1 cellular context compared by ENCODE assay signal in genomic region chr19:10812902-10813404, GRCh38.
TF ChIP-seq lines count a peak whose summit lies in the region.

No MANE protein-coding gene starts in this region.

TF ChIP-seq in K562, 482 proteins besides CTCF, POLR2A, EP300 and RAD21 (continued from another document and continues in another):
- TF ChIP-seq RNF219 (CRISPR knock-in tag; IDR thresholded peaks at IDR 0.05), result no peak
- TF ChIP-seq NCOA4 (IDR thresholded peaks at IDR 0.05; ENCODE audit: partially characterized antibody), result no peak
- peak; percentile 17 for TF ChIP-seq TBP (optimal IDR thresholded peaks at IDR 0.05; ENCODE audit: low read depth, low read length)
- TF ChIP-seq MAFF (IDR thresholded peaks at IDR 0.05; ENCODE audit: low read length), result peak; percentile 86
- TF ChIP-seq JUND (IDR thresholded peaks at IDR 0.05; ENCODE audit: borderline replicate concordance, low read depth, low read length), result peak; percentile 83
- TF ChIP-seq JUND (tag; IDR thresholded peaks at IDR 0.05; ENCODE audit: borderline replicate concordance, low read depth, low read length), result peak; percentile 74; the same call in 2 of the 3 replicates
- peak; percentile 81 for TF ChIP-seq GABPA (tag; conservative IDR thresholded peaks at IDR 0.05; ENCODE audit: low read depth)
- no peak for TF ChIP-seq NR2C2 (CRISPR knock-in tag; IDR thresholded peaks at IDR 0.05)
- peak; percentile 26; the same call in 1 of the 2 replicates for TF ChIP-seq NR2C2 (tag; IDR thresholded peaks at IDR 0.05)
- TF ChIP-seq NFE2L1 (tag; IDR thresholded peaks at IDR 0.05; ENCODE audit: borderline replicate concordance, low read depth), result peak; percentile 82
- TF ChIP-seq LEF1 (IDR thresholded peaks at IDR 0.05), result peak; percentile 81
- TF ChIP-seq BCOR (IDR thresholded peaks at IDR 0.05), result peak; percentile 53
- TF ChIP-seq CHD4 (IDR thresholded peaks at IDR 0.05; ENCODE audit: insufficient read depth, insufficient replicate concordance, low read depth, low read length, poor library complexity, severe bottlenecking), result peak; percentile 59
- TF ChIP-seq TAL1 (IDR thresholded peaks at IDR 0.05), result peak; percentile 3; the same call in 1 of the 2 replicates
- peak; percentile 94 for TF ChIP-seq C11orf30 (IDR thresholded peaks at IDR 0.05; ENCODE audit: low read depth)
- TF ChIP-seq CBX1 (IDR thresholded peaks at IDR 0.05; ENCODE audit: low read depth), result peak; percentile 25; the same call in 1 of the 2 replicates
- no peak for TF ChIP-seq ZNF318 (IDR thresholded peaks at IDR 0.05; ENCODE audit: borderline replicate concordance in 1 of 2, low read depth in 1 of 2)
- TF ChIP-seq ZBTB11 (CRISPR knock-in tag; IDR thresholded peaks at IDR 0.05), result 0 out of 6 replicates have a peak, but pooled peaks of 1 of the 3 experiments have one; percentile 29
- TF ChIP-seq FOXP4 (CRISPR knock-in tag; IDR thresholded peaks at IDR 0.05; ENCODE audit: borderline replicate concordance), result no peak
- peak; percentile 48; the same call in 1 of the 2 replicates for TF ChIP-seq RREB1 (CRISPR knock-in tag; IDR thresholded peaks at IDR 0.05)
- TF ChIP-seq ZNF583 (CRISPR knock-in tag; IDR thresholded peaks at IDR 0.05), result peak; percentile 70; the same call in 1 of the 2 replicates
- no peak for TF ChIP-seq AFF4 (CRISPR knock-in tag; IDR thresholded peaks at IDR 0.05)
- peak; percentile 65; the same call in 1 of the 2 replicates for TF ChIP-seq NFRKB (IDR thresholded peaks at IDR 0.05; ENCODE audit: low read depth)
- no peak for TF ChIP-seq POLR2B (IDR thresholded peaks at IDR 0.05; ENCODE audit: low read depth, partially characterized antibody)
- TF ChIP-seq TCF15 (CRISPR knock-in tag; IDR thresholded peaks at IDR 0.05), result no peak
- TF ChIP-seq FOSL1 (tag; conservative IDR thresholded peaks at IDR 0.05), result peak; percentile 67
